8 cellular contexts compared by ENCODE assay signal in genomic region chr20:38726849-38727601, GRCh38.
DNase-seq lines count a peak whose midpoint lies in the region; ATAC-seq and TF ChIP-seq lines count a peak whose summit lies in the region.

No MANE protein-coding gene starts in this region.

- H3K4me1 Mint-ChIP-seq in activated T-cell treated with anti-CD3 and anti-CD28 coated beads, Interleukin-2, amount 50 U/mL, for 24 hours (ENCODE audit: low read depth) = peaks cover 67% of the 10 kb centered on the region
- peaks cover 90% of the 10 kb centered on the region for H3K4me1 Mint-ChIP-seq in stimulated activated naive CD8-positive, alpha-beta T cell treated with anti-CD3 and anti-CD28 coated beads, Interleukin-15, amount 100 ng/mL, for 72 hours

- DNase-seq in HuH-7 (ENCODE audit: low spot score) = peak; percentile 71
- peak; percentile 81 for DNase-seq in activated T-cell treated with anti-CD3 and anti-CD28 coated beads, Interleukin-2, amount 50 U/mL, for 24 hours
- peak; percentile 91 for DNase-seq in iPS-NIHi7 (ENCODE audit: extremely low spot score)
- DNase-seq in stimulated activated naive CD8-positive, alpha-beta T cell treated with anti-CD3 and anti-CD28 coated beads, Interleukin-15, amount 100 ng/mL, for 72 hours = peak; percentile 84 to 86
- DNase-seq in NK-92 treated with Interleukin-12 subunit alpha and Interleukin-12 subunit beta, amount 100 ng/mL, for 24 hours (lab: John Stamatoyannopoulos, UW) = no peak

- H3K4me3 Mint-ChIP-seq in activated T-cell treated with anti-CD3 and anti-CD28 coated beads, Interleukin-2, amount 50 U/mL, for 24 hours = peak overlapping the region; percentile 26
- H3K4me3 Mint-ChIP-seq in stimulated activated naive CD8-positive, alpha-beta T cell treated with anti-CD3 and anti-CD28 coated beads, Interleukin-15, amount 100 ng/mL, for 72 hours = peak overlapping the region; percentile 56

- TF ChIP-seq CTCF in C4-2B (conservative IDR thresholded peaks at IDR 0.05) = peak; percentile 32

- ATAC-seq in stimulated activated naive CD8-positive, alpha-beta T cell treated with anti-CD3 and anti-CD28 coated beads, Interleukin-15, amount 100 ng/mL, for 72 hours = peak; percentile 65
- no peak for ATAC-seq in HG02885 (IDR thresholded peaks at IDR 0.05; ENCODE audit: poor library complexity, unreplicated experiment)
- ATAC-seq in HG03108 (IDR thresholded peaks at IDR 0.05; ENCODE audit: unreplicated experiment) = no peak

- H3K36me3 Mint-ChIP-seq in activated T-cell treated with anti-CD3 and anti-CD28 coated beads, Interleukin-2, amount 50 U/mL, for 24 hours (ENCODE audit: low read depth) = no peaks in the 10 kb centered on the region

- H3K27ac ChIP-seq in C4-2B = no peak overlapping the region

- no peaks in the 10 kb centered on the region for H3K9me3 Mint-ChIP-seq in activated T-cell treated with anti-CD3 and anti-CD28 coated beads, Interleukin-2, amount 50 U/mL, for 24 hours
- H3K9me3 Mint-ChIP-seq in stimulated activated naive CD8-positive, alpha-beta T cell treated with anti-CD3 and anti-CD28 coated beads, Interleukin-15, amount 100 ng/mL, for 72 hours = no peaks in the 10 kb centered on the region

- H3K27ac Mint-ChIP-seq in activated T-cell treated with anti-CD3 and anti-CD28 coated beads, Interleukin-2, amount 50 U/mL, for 24 hours = peak overlapping the region; percentile 60
- H3K27ac Mint-ChIP-seq in stimulated activated naive CD8-positive, alpha-beta T cell treated with anti-CD3 and anti-CD28 coated beads, Interleukin-15, amount 100 ng/mL, for 72 hours = peak overlapping the region in 1 of 2 donors; percentile 51

- peaks cover 92% of the 10 kb centered on the region for H3K27me3 Mint-ChIP-seq in activated T-cell treated with anti-CD3 and anti-CD28 coated beads, Interleukin-2, amount 50 U/mL, for 24 hours
- peaks cover 100% of the 10 kb centered on the region for H3K27me3 Mint-ChIP-seq in stimulated activated naive CD8-positive, alpha-beta T cell treated with anti-CD3 and anti-CD28 coated beads, Interleukin-15, amount 100 ng/mL, for 72 hours
